ENCODE assay signal across 26 cellular contexts in the genomic region with DNA sequence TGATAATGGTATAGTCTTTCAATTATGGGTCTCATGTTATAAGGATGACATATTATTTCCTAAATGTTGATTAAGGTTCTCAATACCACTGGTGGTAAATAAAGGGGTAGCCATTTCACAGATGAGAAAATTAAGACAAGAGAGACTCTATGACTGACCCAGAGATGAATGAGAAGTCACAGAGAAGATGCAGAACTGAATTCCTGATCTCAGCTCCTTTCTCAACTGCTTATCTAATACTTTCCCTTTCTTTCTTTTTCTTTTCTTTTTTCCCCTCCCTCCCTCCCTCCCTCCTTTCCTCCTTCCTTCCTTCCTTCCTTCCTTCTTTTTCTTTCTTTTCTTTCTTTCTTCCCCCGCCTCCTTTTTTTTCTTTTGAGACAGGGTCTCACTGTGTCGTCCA.
"Had no signal": no experiment of that assay in that cellular context is flagged by ENCODE, and none has a peak within 500 bp of the region (broad histone marks: within the 10 kb centered on the region; RNA-seq: fewer than 3 reads in every experiment).

No MANE protein-coding gene starts in this region.

- FAIRE-seq: urothelium cell line had no signal

- H3K36me3 ChIP-seq: stomach, suprapubic skin, thoracic aorta, thyroid gland, tibial artery, tibial nerve, transverse colon, upper lobe of left lung, upper lobe of right lung, uterus, vagina had no signal

- DNase-seq: stimulated activated CD4-positive, alpha-beta T cell treated with anti-CD3 and anti-CD28 coated beads, Interleukin-2, amount 100 ng/mL, for 48 hours; stimulated activated CD4-positive, alpha-beta T cell treated with anti-CD3 and anti-CD28 coated beads, Interleukin-4, amount 100 ng/mL, for 1 hour; stimulated activated CD4-positive, alpha-beta T cell treated with anti-CD3 and anti-CD28 coated beads, Interleukin-4, amount 100 ng/mL, for 24 hours; stimulated activated CD4-positive, alpha-beta T cell treated with anti-CD3 and anti-CD28 coated beads, Interleukin-4, amount 100 ng/mL, for 4 hours; stimulated activated CD8-positive, alpha-beta memory T cell treated with anti-CD3 and anti-CD28 coated beads, Interleukin-4, amount 100 ng/mL, for 48 hours; stimulated activated naive B cell treated with anti-CD40 and anti-IgM and Interleukin-4, amounts not matched to agents 10 μg/mL and 1 μg/mL and 100 μg/mL, for 72 hours; stimulated activated naive CD4-positive, alpha-beta T cell; stimulated activated naive CD4-positive, alpha-beta T cell treated with Interleukin-2 at 50 U/mL for 16 hours; stimulated activated naive CD8-positive, alpha-beta T cell treated with anti-CD3 and anti-CD28 coated beads, Interleukin-15, amount 100 ng/mL, for 72 hours; stimulated activated naive CD8-positive, alpha-beta T cell treated with anti-CD3 and anti-CD28 coated beads, Interleukin-15, Interleukin-2, amounts not matched to agents 100 U/mL and 50 U/mL, for 24 hours; stomach; substantia nigra; testis; thyroid gland; tibial artery; transverse colon; upper lobe of left lung; upper lobe of right lung; uterus had no signal

- H3K4me3 ChIP-seq: stomach, suprapubic skin, testis, thoracic aorta, thyroid gland, tibial artery, tibial nerve, transverse colon, upper lobe of left lung, upper lobe of right lung, uterus, vagina had no signal

- H3K27ac ChIP-seq: suprapubic skin, testis, thoracic aorta, thyroid gland, tibial artery, tibial nerve, transverse colon, upper lobe of left lung, upper lobe of right lung, uterus, vagina had no signal

- H3K9me3 ChIP-seq: stomach, suprapubic skin, testis, thoracic aorta, thyroid gland, tibial artery, tibial nerve, transverse colon, upper lobe of left lung, upper lobe of right lung, uterus, vagina had no signal

- H3K4me1 ChIP-seq: suprapubic skin, testis, thyroid gland, tibial artery, tibial nerve, transverse colon, upper lobe of left lung, upper lobe of right lung, uterus, vagina had no signal

- ATAC-seq: stimulated activated effector memory CD8-positive, alpha-beta T cell treated with anti-CD3 and anti-CD28 coated beads, Interleukin-12 subunit alpha, Interleukin-12 subunit beta, amount 100 ng/mL, for 72 hours; stimulated activated memory B cell treated with anti-CD40 and anti-IgM and Interleukin-4, amounts not matched to agents 10 μg/mL and 1 μg/mL and 100 μg/mL, for 72 hours; stimulated activated naive B cell treated with anti-CD40 and anti-IgM and Interleukin-4, amounts not matched to agents 10 μg/mL and 1 μg/mL and 100 μg/mL, for 72 hours; stimulated activated naive CD8-positive, alpha-beta T cell treated with anti-CD3 and anti-CD28 coated beads, Interleukin-15, amount 100 ng/mL, for 72 hours; stimulated activated naive CD8-positive, alpha-beta T cell treated with anti-CD3 and anti-CD28 coated beads, Interleukin-15, Interleukin-2, amounts not matched to agents 100 U/mL and 50 U/mL, for 24 hours; upper lobe of right lung had no signal

- H3K27me3 ChIP-seq: stomach, suprapubic skin, testis, thyroid gland, tibial artery, tibial nerve, transverse colon, upper lobe of left lung, upper lobe of right lung, uterus, vagina had no signal
